In the genomic region with DNA sequence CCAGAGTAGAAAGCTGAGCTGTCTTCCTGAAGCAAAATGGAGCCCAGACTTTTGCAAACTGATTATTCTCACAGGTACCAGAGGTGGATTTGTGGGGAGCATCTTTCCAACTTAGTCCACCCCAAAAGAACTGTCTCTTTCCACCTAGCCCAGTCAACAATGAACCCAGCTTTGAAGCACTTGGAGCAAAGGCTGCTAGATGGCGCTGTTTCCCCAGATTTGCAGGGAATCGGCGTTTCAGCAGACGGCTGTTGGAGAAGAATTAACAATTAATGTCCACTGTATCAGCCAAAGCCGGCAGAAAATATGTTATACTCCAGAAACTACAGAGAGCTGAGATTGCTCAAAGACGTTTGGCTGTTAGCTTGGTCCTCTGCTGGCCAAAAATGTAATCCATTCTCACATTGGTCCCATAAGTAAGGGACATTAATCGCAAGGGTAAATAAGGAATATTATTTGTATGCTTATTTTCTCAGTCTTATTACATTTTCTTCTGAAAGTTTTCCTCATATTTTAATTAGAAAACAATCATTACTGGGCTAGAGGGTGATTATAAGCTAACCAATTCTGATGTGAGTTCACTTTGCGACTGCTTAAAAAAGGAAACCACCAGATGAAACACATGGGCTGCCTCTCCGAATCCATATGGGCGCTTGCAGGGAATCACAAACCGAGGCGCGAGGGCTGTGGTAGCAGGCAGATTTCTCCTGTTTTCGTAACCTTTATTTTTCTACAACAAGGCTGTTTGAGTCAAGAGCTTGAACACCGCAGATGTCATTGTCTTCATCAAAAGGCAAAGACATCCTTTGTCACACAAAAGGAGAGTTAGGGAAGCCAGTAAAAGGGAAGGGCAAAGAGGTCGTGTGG, we compare ENCODE assay signal across 8 cellular contexts.
DNase-seq lines count a peak whose midpoint lies in the region; ATAC-seq and TF ChIP-seq lines count a peak whose summit lies in the region.

No MANE protein-coding gene starts in this region.

- peak; percentile 15 for DNase-seq in DMS153 (lab: John Stamatoyannopoulos, UW)
- peak; percentile 82 for DNase-seq in NAMALWA (ENCODE audit: low spot score)
- DNase-seq in SK-N-DZ (ENCODE audit: low spot score), result peak; percentile 29
- DNase-seq in epithelial cell of proximal tubule (ENCODE audit: low read depth), result no peak
- no peak for DNase-seq in GOT3 (lab: John Stamatoyannopoulos, UW)

- H3K9me3 Mint-ChIP-seq in nephron, result no peaks in the 10 kb centered on the region

- TF ChIP-seq CTCF in epithelial cell of proximal tubule (conservative IDR thresholded peaks at IDR 0.05; ENCODE audit: low read depth, low read length) (peak; percentile 89), nephron (IDR thresholded peaks at IDR 0.05; ENCODE audit: unreplicated experiment in 3 of 3) (peak; percentile 83 to 90 (median 88))

- peaks cover 27% of the 10 kb centered on the region for H3K27me3 Mint-ChIP-seq in nephron (ENCODE audit: low read depth)

- no peaks in the 10 kb centered on the region for H3K36me3 Mint-ChIP-seq in nephron (ENCODE audit: low read depth)

- peak overlapping the region in 1 of 3 experiments; percentile 22 for H3K4me3 Mint-ChIP-seq in nephron

- ATAC-seq in GM19324 (IDR thresholded peaks at IDR 0.05; ENCODE audit: low FRiP score, unreplicated experiment), result peak; percentile 52
- ATAC-seq in HG03460 (IDR thresholded peaks at IDR 0.05; ENCODE audit: unreplicated experiment), result no peak

- no peak overlapping the region for H3K27ac Mint-ChIP-seq in nephron

- no peak overlapping the region for H3K4me3 ChIP-seq in epithelial cell of proximal tubule (ENCODE audit: low read depth, low read length)

- peaks cover 31% of the 10 kb centered on the region for H3K4me1 Mint-ChIP-seq in nephron

Comparison
In these comparisons a context has a peak if more than half of its experiments do, and no peak if none do; other contexts are left out.
1. DNase-seq: peak in DMS153 (single experiment), NAMALWA (single experiment) and SK-N-DZ (single experiment); none in epithelial cell of proximal tubule (single experiment) and GOT3 (single experiment).